Comparison of ENCODE assay signal across 10 cellular contexts in genomic region chr20:34526466-34526865, GRCh38. TPM values are rescaled to one million over a fixed set of nuclear protein-coding genes. Genes with fewer than 3 reads are reported as not detected.
DNase-seq lines count a peak whose midpoint lies in the region; ATAC-seq and TF ChIP-seq lines count a peak whose summit lies in the region.
"Had no signal": no experiment of that assay in that cellular context is flagged by ENCODE, and none has a peak within 500 bp of the region (broad histone marks: within the 10 kb centered on the region; RNA-seq: fewer than 3 reads in every experiment).

No MANE protein-coding gene starts in this region.

- H3K79me2 ChIP-seq in trophoblast cell (ENCODE audit: control insufficient read depth, insufficient read depth, low read length, poor library complexity): peaks cover 4% of the 10 kb centered on the region

- H2BK5ac ChIP-seq in trophoblast cell (ENCODE audit: low read depth, low read length, poor library complexity): no peak overlapping the region

- no peak overlapping the region for H3K23ac ChIP-seq in trophoblast cell (ENCODE audit: low read length)

- no peak overlapping the region for H2AK5ac ChIP-seq in trophoblast cell (ENCODE audit: low read length)

- H3K9me3 ChIP-seq in heart right ventricle (no peaks in the 10 kb centered on the region), esophagus squamous epithelium (no peaks in the 10 kb centered on the region), trophoblast cell (ENCODE audit: insufficient read depth, low read depth, low read length) (peaks cover 2% of the 10 kb centered on the region), vagina (no peaks in the 10 kb centered on the region)
- H3K9me3 ChIP-seq: spleen had no signal

- H3K27ac Mint-ChIP-seq in activated CD4-positive, alpha-beta T cell treated with anti-CD3 and anti-CD28 coated beads for 36 hours: no peak overlapping the region
- H3K27ac Mint-ChIP-seq: activated naive CD8-positive, alpha-beta T cell treated with anti-CD3 and anti-CD28 coated beads for 36 hours had no signal

- H3K4ac ChIP-seq in trophoblast cell (ENCODE audit: low read depth, low read length): no peak overlapping the region

- H4K8ac ChIP-seq in trophoblast cell (ENCODE audit: low read depth, low read length): no peak overlapping the region

- intact Hi-C loops in heart right ventricle (cut with DNase I) (loop anchor here in 2 of 10 donors (5.0 to 10.0 kb wide), 2 partner anchors 212 to 214 kb away; no protein-coding TSS in a partner anchor), left cardiac atrium (cut with DNase I) (no loop called here), esophagus squamous epithelium (cut with DNase I) (no loop called here), vagina (cut with DNase I) (loop anchor here (10.0 kb wide), 1 partner anchor 212 kb away; no protein-coding TSS in a partner anchor)
- intact Hi-C loops in activated CD4-positive, alpha-beta T cell treated with anti-CD3 and anti-CD28 coated beads for 36 hours (cut with DNase I, micrococcal nuclease): no loop called here

- CTCF ChIA-PET in activated CD4-positive, alpha-beta T cell treated with anti-CD3 and anti-CD28 coated beads for 36 hours (lab: Charles Lee): interaction anchor here (0.7 to 1.7 kb wide), 5 partner anchors 10 to 397 kb away, joined by 3 to 9 read pairs (median 4); partner anchors contain the start of gene DYNLRB1

- H2AFZ ChIP-seq in trophoblast cell (ENCODE audit: insufficient read depth, low read length, poor library complexity): no peak overlapping the region

- POLR2A ChIA-PET in activated CD4-positive, alpha-beta T cell treated with anti-CD3 and anti-CD28 coated beads for 36 hours (lab: Charles Lee): no interaction called here

- H4K91ac ChIP-seq in trophoblast cell (ENCODE audit: low read depth, low read length): no peak overlapping the region

- H3K4me1 ChIP-seq in heart right ventricle (peaks cover 22 to 91% (median 59%) of the 10 kb centered on the region in 9 donors), esophagus squamous epithelium (peaks cover 20 to 80% (median 44%) of the 10 kb centered on the region in 3 donors), trophoblast cell (ENCODE audit: control insufficient read depth in 1 of 2, insufficient read depth in 2 of 2, low read length in 2 of 2) (peaks cover 8 to 17% of the 10 kb centered on the region in 2 experiments), vagina (peaks cover 73% of the 10 kb centered on the region)

- TF ChIP-seq POLR2A in esophagus squamous epithelium (IDR thresholded peaks at IDR 0.05) (no peak), vagina (IDR thresholded peaks at IDR 0.05) (no peak), GM18505 (IDR thresholded peaks at IDR 0.05; ENCODE audit: borderline replicate concordance, extremely low read depth, insufficient read depth, insufficient read length) (no peak)

- no peak overlapping the region for H3K14ac ChIP-seq in trophoblast cell (ENCODE audit: low read length)

- H3K36me3 ChIP-seq in heart right ventricle (peaks cover 0 to 77% (median 18%) of the 10 kb centered on the region in 9 donors), esophagus squamous epithelium (peaks cover 13 to 61% (median 32%) of the 10 kb centered on the region in 3 donors), trophoblast cell (ENCODE audit: control insufficient read depth in 1 of 2, insufficient read depth in 2 of 2, low read length in 2 of 2) (peaks cover 32 to 52% of the 10 kb centered on the region in 2 experiments), vagina (peaks cover 0 to 38% of the 10 kb centered on the region in 2 donors)

- H3K27me3 ChIP-seq in heart right ventricle (no peaks in the 10 kb centered on the region), esophagus squamous epithelium (no peaks in the 10 kb centered on the region), trophoblast cell (ENCODE audit: insufficient read depth, low read length) (no peaks in the 10 kb centered on the region), vagina (no peaks in the 10 kb centered on the region)
- H3K27me3 ChIP-seq: spleen had no signal

- no peaks in the 10 kb centered on the region for H3K27me3 Mint-ChIP-seq in activated CD4-positive, alpha-beta T cell treated with anti-CD3 and anti-CD28 coated beads for 36 hours
- H3K27me3 Mint-ChIP-seq: activated naive CD8-positive, alpha-beta T cell treated with anti-CD3 and anti-CD28 coated beads for 36 hours had no signal

- no peak overlapping the region for H4K12ac ChIP-seq in trophoblast cell (ENCODE audit: low read depth, low read length)

- 88 to 92% methylated on average over 5 of the region's 5 CpGs for WGBS in heart right ventricle, 2 donors
- WGBS in esophagus squamous epithelium, 2 donors: 42 to 44% methylated on average over 5 of the region's 5 CpGs
- WGBS in trophoblast cell (ENCODE audit: extremely low coverage, insufficient coverage, insufficient read length): no CpG with 5 or more reads among the region's 5 CpGs

- no peak overlapping the region for H3K4me3 Mint-ChIP-seq in activated CD4-positive, alpha-beta T cell treated with anti-CD3 and anti-CD28 coated beads for 36 hours
- H3K4me3 Mint-ChIP-seq: activated naive CD8-positive, alpha-beta T cell treated with anti-CD3 and anti-CD28 coated beads for 36 hours had no signal

- H3K79me1 ChIP-seq in trophoblast cell (ENCODE audit: low read length): no peaks in the 10 kb centered on the region

- no peak overlapping the region for H3K4me2 ChIP-seq in trophoblast cell (ENCODE audit: low read length)

- H3K4me1 Mint-ChIP-seq in activated CD4-positive, alpha-beta T cell treated with anti-CD3 and anti-CD28 coated beads for 36 hours: peaks cover 25% of the 10 kb centered on the region

- peaks cover 27% of the 10 kb centered on the region for H3K36me3 Mint-ChIP-seq in activated CD4-positive, alpha-beta T cell treated with anti-CD3 and anti-CD28 coated beads for 36 hours (ENCODE audit: low read depth)

- TF ChIP-seq CTCF in heart right ventricle (IDR thresholded peaks at IDR 0.05): no peak
- TF ChIP-seq CTCF in esophagus squamous epithelium (IDR thresholded peaks at IDR 0.05): no peak
- no peak for TF ChIP-seq CTCF in vagina (IDR thresholded peaks at IDR 0.05)

- no peak overlapping the region for H2BK12ac ChIP-seq in trophoblast cell (ENCODE audit: low read length)

- H2BK120ac ChIP-seq in trophoblast cell (ENCODE audit: insufficient read depth, low read length, poor library complexity): no peak overlapping the region

- H3K9ac ChIP-seq in trophoblast cell (ENCODE audit: low read length): no peak overlapping the region

- no peak for ATAC-seq in heart right ventricle
- no peak for ATAC-seq in left cardiac atrium
- no peak for ATAC-seq in activated CD4-positive, alpha-beta T cell treated with anti-CD3 and anti-CD28 coated beads for 36 hours
- ATAC-seq in GM18505 (IDR thresholded peaks at IDR 0.05; ENCODE audit: unreplicated experiment): no peak

- H3K18ac ChIP-seq in trophoblast cell (ENCODE audit: low read length): no peak overlapping the region

- H3K27ac ChIP-seq in heart right ventricle (peak overlapping the region in 9 of 10 donors; percentile 32 to 82 (median 62)), esophagus squamous epithelium (peak overlapping the region; percentile 69 to 92 (median 90)), trophoblast cell (ENCODE audit: low read depth, low read length) (peak overlapping the region; percentile 54), vagina (peak overlapping the region; percentile 78)

- no peaks in the 10 kb centered on the region for H3K9me3 Mint-ChIP-seq in activated CD4-positive, alpha-beta T cell treated with anti-CD3 and anti-CD28 coated beads for 36 hours (ENCODE audit: low read depth)
- H3K9me3 Mint-ChIP-seq: activated naive CD8-positive, alpha-beta T cell treated with anti-CD3 and anti-CD28 coated beads for 36 hours had no signal

- DNase-seq in heart right ventricle: no peak
- no peak for DNase-seq in left cardiac atrium
- DNase-seq in esophagus squamous epithelium (lab: John Stamatoyannopoulos, UW): no peak
- no peak for DNase-seq in trophoblast cell
- no peak for DNase-seq in vagina (ENCODE audit: extremely low spot score in 2 of 2)
- DNase-seq in activated CD4-positive, alpha-beta T cell treated with anti-CD3 and anti-CD28 coated beads for 36 hours: no peak
- no peak for DNase-seq in stimulated activated naive CD4-positive, alpha-beta T cell (lab: John Stamatoyannopoulos, UW)
- DNase-seq: activated naive CD8-positive, alpha-beta T cell treated with anti-CD3 and anti-CD28 coated beads for 36 hours; spleen had no signal

- H3K4me3 ChIP-seq in heart right ventricle (no peak overlapping the region), esophagus squamous epithelium (peak overlapping the region in 1 of 4 donors; percentile 36), trophoblast cell (ENCODE audit: low read depth, low read length) (no peak overlapping the region), vagina (no peak overlapping the region)
- H3K4me3 ChIP-seq: spleen had no signal

RNA-seq across cellular contexts. Expression of gene DYNLRB1, which starts 10.2 kb away (rescaled TPM):
- total RNA-seq in heart right ventricle (100 to 1,000 TPM; 132 to 187 (median 148) TPM), left cardiac atrium (100 to 1,000 TPM; 138 to 141 TPM), esophagus squamous epithelium (100 to 1,000 TPM in 2 of 4 donors, 10 to 100 TPM in 2; 77.9 to 108 (median 97.2) TPM), vagina (135 TPM)
- polyA plus RNA-seq in heart right ventricle: 100 to 1,000 TPM; 253 to 408 TPM
- 243 and 244 TPM in 2 replicates for polyA plus RNA-seq in trophoblast cell (2013)
- total RNA-seq in activated CD4-positive, alpha-beta T cell treated with anti-CD3 and anti-CD28 coated beads for 36 hours: 100 to 1,000 TPM in 1 of 2 experiments, 10 to 100 TPM in 1; 83.5 to 122 TPM

RNA-seq across cellular contexts. Expression of gene MAP1LC3A, which starts 32.1 kb away (rescaled TPM):
- 100 to 1,000 TPM in 2 of 10 donors, 10 to 100 TPM in 8; 61.7 to 137 (median 74.6) TPM for total RNA-seq in heart right ventricle
- 100 to 1,000 TPM in 1 of 2 donors, 10 to 100 TPM in 1; 61.5 to 133 TPM for polyA plus RNA-seq in heart right ventricle
- 10 to 100 TPM; 76.7 to 85.7 TPM for total RNA-seq in left cardiac atrium
- 10 to 100 TPM in 3 of 4 donors, 1 to 10 TPM in 1; 7.5 to 24.6 (median 19.4) TPM for total RNA-seq in esophagus squamous epithelium
- 15.8 and 16.4 TPM in 2 replicates for polyA plus RNA-seq in trophoblast cell (2013)
- total RNA-seq in vagina: 71.5 TPM
- total RNA-seq in activated CD4-positive, alpha-beta T cell treated with anti-CD3 and anti-CD28 coated beads for 36 hours: 1 to 10 TPM; 2.5 to 2.7 TPM
